1 cellular context compared by ENCODE assay signal in genomic region chr1:82874041-82874440, GRCh38.
TF ChIP-seq lines count a peak whose summit lies in the region.

No MANE protein-coding gene starts in this region.

TF ChIP-seq in H1, 55 proteins besides CTCF, POLR2A, EP300 and RAD21 (continued from another document):
- TF ChIP-seq, protein P1, sequence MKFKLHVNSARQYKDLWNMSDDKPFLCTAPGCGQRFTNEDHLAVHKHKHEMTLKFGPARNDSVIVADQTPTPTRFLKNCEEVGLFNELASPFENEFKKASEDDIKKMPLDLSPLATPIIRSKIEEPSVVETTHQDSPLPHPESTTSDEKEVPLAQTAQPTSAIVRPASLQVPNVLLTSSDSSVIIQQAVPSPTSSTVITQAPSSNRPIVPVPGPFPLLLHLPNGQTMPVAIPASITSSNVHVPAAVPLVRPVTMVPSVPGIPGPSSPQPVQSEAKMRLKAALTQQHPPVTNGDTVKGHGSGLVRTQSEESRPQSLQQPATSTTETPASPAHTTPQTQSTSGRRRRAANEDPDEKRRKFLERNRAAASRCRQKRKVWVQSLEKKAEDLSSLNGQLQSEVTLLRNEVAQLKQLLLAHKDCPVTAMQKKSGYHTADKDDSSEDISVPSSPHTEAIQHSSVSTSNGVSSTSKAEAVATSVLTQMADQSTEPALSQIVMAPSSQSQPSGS (IDR thresholded peaks at IDR 0.05; ENCODE audit: low read length) = no peak
- TF ChIP-seq CBX8 (IDR thresholded peaks at IDR 0.05; ENCODE audit: borderline replicate concordance, low read depth, low read length) = no peak
